12 cellular contexts compared by ENCODE assay signal in genomic region chr17:35569405-35569804, GRCh38. TPM values are rescaled to one million over a fixed set of nuclear protein-coding genes. Genes with fewer than 3 reads are reported as not detected.
DNase-seq lines count a peak whose midpoint lies in the region; ATAC-seq, FAIRE-seq and TF ChIP-seq lines count a peak whose summit lies in the region.
"Had no signal": no experiment of that assay in that cellular context is flagged by ENCODE, and none has a peak within 500 bp of the region (broad histone marks: within the 10 kb centered on the region; RNA-seq: fewer than 3 reads in every experiment).

No MANE protein-coding gene starts in this region.

- H3K4me2 ChIP-seq in PC-9 (peak overlapping the region; percentile 91), endothelial cell of umbilical vein (ENCODE audit: insufficient read depth, low read length) (peak overlapping the region; percentile 94), smooth muscle cell (peak overlapping the region; percentile 93)

- TF ChIP-seq CTCF in PC-9 (conservative IDR thresholded peaks at IDR 0.05) (no peak), endothelial cell of umbilical vein (IDR thresholded peaks at IDR 0.05; ENCODE audit: extremely low read depth in 1 of 2, insufficient read depth in 1 of 2, low read depth in 1 of 2, low read length in 2 of 2) (no peak), smooth muscle cell (IDR thresholded peaks at IDR 0.05; ENCODE audit: borderline replicate concordance, insufficient read depth, poor library complexity, severe bottlenecking) (no peak)

- peaks cover 28% of the 10 kb centered on the region for H3K4me1 Mint-ChIP-seq in activated T-cell treated with anti-CD3 and anti-CD28 coated beads, Interleukin-2, amount 50 U/mL, for 4 hours (ENCODE audit: low read depth)

- no peaks in the 10 kb centered on the region for H3K27me3 Mint-ChIP-seq in activated T-cell treated with anti-CD3 and anti-CD28 coated beads, Interleukin-2, amount 50 U/mL, for 4 hours (ENCODE audit: low read depth)

- no peak for ATAC-seq in activated T-cell treated with anti-CD3 and anti-CD28 coated beads, Interleukin-2, amount 50 U/mL, for 4 hours
- ATAC-seq in HG03521 (IDR thresholded peaks at IDR 0.05; ENCODE audit: unreplicated experiment) = no peak

- peak overlapping the region; percentile 72; the same call in 1 of the 2 replicates for H3K4me3 ChIP-seq in PC-9
- H3K4me3 ChIP-seq in endothelial cell of umbilical vein (replicated peaks in 1 of 3; ENCODE audit: insufficient read depth in 1 of 3, low read depth in 1 of 3, low read length in 3 of 3) = peak overlapping the region in 1 of 3 experiments; percentile 94
- H3K4me3 ChIP-seq in smooth muscle cell = no peak overlapping the region

- no peak overlapping the region for H3K9ac ChIP-seq in endothelial cell of umbilical vein (replicated peaks; ENCODE audit: extremely low read depth, insufficient read depth, low read length)
- H3K9ac ChIP-seq in smooth muscle cell (ENCODE audit: low read depth) = no peak overlapping the region

- dilution Hi-C loops in endothelial cell of umbilical vein (cut with MboI; ENCODE audit: extremely low pct_ligation_motif_present, low sequenced_read_pairs) = no loop called here

- no peak overlapping the region for H3K27ac ChIP-seq in PC-9
- no peak overlapping the region for H3K27ac ChIP-seq in endothelial cell of umbilical vein (ENCODE audit: insufficient read depth, low read depth, low read length)
- no peak overlapping the region for H3K27ac ChIP-seq in smooth muscle cell (ENCODE audit: low read depth)
- H3K27ac ChIP-seq: dorsolateral prefrontal cortex had no signal

- H3K36me3 ChIP-seq in PC-9 (ENCODE audit: low read depth) = no peaks in the 10 kb centered on the region
- H3K36me3 ChIP-seq in endothelial cell of umbilical vein (ENCODE audit: control insufficient read depth in 2 of 2, extremely low read depth in 1 of 2, insufficient read depth in 2 of 2, low read length in 2 of 2) = peaks cover under 1 to 2% of the 10 kb centered on the region in 2 experiments
- H3K36me3 ChIP-seq in smooth muscle cell (ENCODE audit: low read depth) = no peaks in the 10 kb centered on the region

- POLR2A ChIA-PET in PC-9 (lab: Charles Lee; ENCODE audit: unreplicated experiment) = no interaction called here
- POLR2A ChIA-PET in endothelial cell of umbilical vein (lab: Charles Lee) = no interaction called here

- peaks cover 10% of the 10 kb centered on the region for H3K4me1 ChIP-seq in PC-9 (replicated peaks; ENCODE audit: insufficient read depth)
- peaks cover 10% of the 10 kb centered on the region for H3K4me1 ChIP-seq in endothelial cell of umbilical vein (ENCODE audit: control insufficient read depth, extremely low read depth, insufficient read depth, low read length)
- peaks cover 14% of the 10 kb centered on the region for H3K4me1 ChIP-seq in smooth muscle cell (ENCODE audit: low read depth)

- intact Hi-C loops in PC-9 (cut with micrococcal nuclease; ENCODE audit: unreplicated experiment) = no loop called here
- intact Hi-C loops in endothelial cell of umbilical vein (cut with micrococcal nuclease) = no loop called here

- H3K9me2 ChIP-seq in PC-9 (ENCODE audit: insufficient read depth) = no peaks in the 10 kb centered on the region

- H3K79me2 ChIP-seq in PC-9 (ENCODE audit: low read depth) (peaks cover 34% of the 10 kb centered on the region), endothelial cell of umbilical vein (ENCODE audit: control insufficient read depth, insufficient read depth, low read length) (peaks cover 30% of the 10 kb centered on the region), smooth muscle cell (ENCODE audit: low read depth) (peaks cover 39% of the 10 kb centered on the region)

- no peak for DNase-seq in activated T-cell treated with anti-CD3 and anti-CD28 coated beads, Interleukin-2, amount 50 U/mL, for 4 hours
- DNase-seq in activated T-cell treated with anti-CD3 and anti-CD28 coated beads, Interleukin-2, amount 50 U/mL, for 1 hour = no peak
- DNase-seq in PC-9 (no peak), endothelial cell of umbilical vein (ENCODE audit: low read depth, low spot score) (no peak), smooth muscle cell (lab: John Stamatoyannopoulos, UW; ENCODE audit: unreplicated experiment) (no peak), NCI-H1092 treated with DMSO at 0.1 percent for 48 hours (lab: John Stamatoyannopoulos, UW) (no peak), DMS153 treated with DMSO at 0.1 percent for 48 hours (lab: John Stamatoyannopoulos, UW; ENCODE audit: unreplicated experiment) (no peak)
- DNase-seq: dorsolateral prefrontal cortex, hippocampal formation, NCI-H446 treated with DMSO at 0.1 percent for 48 hours had no signal

- TF ChIP-seq POLR2A in endothelial cell of umbilical vein (IDR thresholded peaks at IDR 0.05; ENCODE audit: low read depth, low read length) = no peak

- H3K9me3 Mint-ChIP-seq in activated T-cell treated with anti-CD3 and anti-CD28 coated beads, Interleukin-2, amount 50 U/mL, for 4 hours = no peaks in the 10 kb centered on the region

- H3K9me1 ChIP-seq in endothelial cell of umbilical vein (replicated peaks; ENCODE audit: control insufficient read depth, extremely low read depth, insufficient read depth, low read length) = no peaks in the 10 kb centered on the region

- H3F3A ChIP-seq in PC-9 (ENCODE audit: insufficient read depth, low read depth) (peaks cover 12% of the 10 kb centered on the region; the same call in 1 of the 2 replicates), smooth muscle cell (ENCODE audit: low read depth) (peaks cover 7% of the 10 kb centered on the region)

- peak overlapping the region; percentile 95 for H3K4me3 Mint-ChIP-seq in activated T-cell treated with anti-CD3 and anti-CD28 coated beads, Interleukin-2, amount 50 U/mL, for 4 hours

- H3K27me3 ChIP-seq in PC-9 (ENCODE audit: insufficient read depth, low read depth) (peaks cover 8% of the 10 kb centered on the region; the same call in 1 of the 2 replicates), endothelial cell of umbilical vein (ENCODE audit: control insufficient read depth in 2 of 2, insufficient read depth in 2 of 2, low read length in 2 of 2) (peaks cover 4 to 7% of the 10 kb centered on the region in 2 experiments), smooth muscle cell (ENCODE audit: low read depth) (peaks cover 21% of the 10 kb centered on the region)
- H3K27me3 ChIP-seq: dorsolateral prefrontal cortex had no signal

- H4K20me1 ChIP-seq in PC-9 (ENCODE audit: insufficient read depth) (no peaks in the 10 kb centered on the region; the same call in 1 of the 2 replicates), endothelial cell of umbilical vein (replicated peaks; ENCODE audit: control insufficient read depth, extremely low read depth, insufficient read depth, low read length) (no peaks in the 10 kb centered on the region), smooth muscle cell (ENCODE audit: low read depth) (no peaks in the 10 kb centered on the region)

- H3K9me3 ChIP-seq in PC-9 (ENCODE audit: insufficient read depth, low read depth) (no peaks in the 10 kb centered on the region), endothelial cell of umbilical vein (replicated peaks; ENCODE audit: control insufficient read depth, insufficient read depth, low read length) (no peaks in the 10 kb centered on the region), smooth muscle cell (replicated peaks; ENCODE audit: low read depth) (no peaks in the 10 kb centered on the region)

- 93% methylated on average over 2 of the region's 2 CpGs for whole genome bisulfite sequencing in smooth muscle cell (ENCODE audit: low lambda C conversion rate)

- CTCF ChIA-PET in PC-9 (lab: Charles Lee) = no interaction called here
- CTCF ChIA-PET in endothelial cell of umbilical vein (lab: Charles Lee) = no interaction called here

- BruUV-seq in PC-9 (replicated peaks; lab: Mats Ljungman, UMichigan) = no TSS peak
- no TSS peak for BruUV-seq in endothelial cell of umbilical vein (replicated peaks; lab: Mats Ljungman, UMichigan)

- H2AFZ ChIP-seq in PC-9 (no peak overlapping the region), endothelial cell of umbilical vein (ENCODE audit: low read depth, low read length) (no peak overlapping the region), smooth muscle cell (ENCODE audit: low read depth) (no peak overlapping the region)

- H3K36me3 Mint-ChIP-seq in activated T-cell treated with anti-CD3 and anti-CD28 coated beads, Interleukin-2, amount 50 U/mL, for 4 hours (ENCODE audit: insufficient read depth) = peaks cover 3% of the 10 kb centered on the region

- no peak for FAIRE-seq in endothelial cell of umbilical vein (lab: Jason Lieb, UNC)

RNA-seq across cellular contexts. Expression of gene SLFN14, which starts 8.8 kb away (rescaled TPM):
- total RNA-seq in activated T-cell treated with anti-CD3 and anti-CD28 coated beads, Interleukin-2, amount 50 U/mL, for 4 hours = not detected
- not detected in 2 replicates for total RNA-seq in PC-9 (2021)
- not detected in 2 replicates for total RNA-seq in endothelial cell of umbilical vein
- not detected in 2 replicates for polyA plus RNA-seq in endothelial cell of umbilical vein
- polyA plus RNA-seq in endothelial cell of umbilical vein (2011; cell fraction: cytosol; rRNA removed) = not detected in 2 replicates
- polyA plus RNA-seq in endothelial cell of umbilical vein (2011; cell fraction: nucleus; rRNA removed) = not detected in 2 replicates
- polyA plus RNA-seq in endothelial cell of umbilical vein (2012) = not detected in 2 replicates
- 0.15 TPM in 1 of 2 replicates, not detected in the other for polyA minus RNA-seq in endothelial cell of umbilical vein
- polyA minus RNA-seq in endothelial cell of umbilical vein (2011; cell fraction: cytosol; rRNA and poly(A)+ RNA removed) = not detected
- not detected in 2 replicates for polyA minus RNA-seq in endothelial cell of umbilical vein (2011; cell fraction: nucleus; rRNA and poly(A)+ RNA removed)
- total RNA-seq in smooth muscle cell = not detected in 2 replicates
- not detected in 2 replicates for polyA plus RNA-seq in smooth muscle cell
- total RNA-seq: ureter had no signal

RNA-seq across cellular contexts. Expression of gene PEX12, which starts 9.0 kb away (rescaled TPM):
- 1 to 10 TPM; 6.6 to 9.6 (median 9.0) TPM for total RNA-seq in activated T-cell treated with anti-CD3 and anti-CD28 coated beads, Interleukin-2, amount 50 U/mL, for 4 hours
- total RNA-seq in PC-9 (2021) = 4.7 and 5.8 TPM in 2 replicates
- 2.8 and 3.4 TPM in 2 replicates for total RNA-seq in endothelial cell of umbilical vein
- 4.5 and 5.7 TPM in 2 replicates for polyA plus RNA-seq in endothelial cell of umbilical vein
- polyA plus RNA-seq in endothelial cell of umbilical vein (2011; cell fraction: cytosol; rRNA removed) = 2.9 and 3.2 TPM in 2 replicates
- 1.8 and 2.0 TPM in 2 replicates for polyA plus RNA-seq in endothelial cell of umbilical vein (2011; cell fraction: nucleus; rRNA removed)
- polyA plus RNA-seq in endothelial cell of umbilical vein (2012) = 4.4 and 4.6 TPM in 2 replicates
- 6.3 and 7.3 TPM in 2 replicates for polyA minus RNA-seq in endothelial cell of umbilical vein
- polyA minus RNA-seq in endothelial cell of umbilical vein (2011; cell fraction: cytosol; rRNA and poly(A)+ RNA removed) = 4.9 TPM
- 1.8 and 2.7 TPM in 2 replicates for polyA minus RNA-seq in endothelial cell of umbilical vein (2011; cell fraction: nucleus; rRNA and poly(A)+ RNA removed)
- total RNA-seq in smooth muscle cell = 8.6 and 10.2 TPM in 2 replicates
- polyA plus RNA-seq in smooth muscle cell = 2.8 and 3.5 TPM in 2 replicates

RNA-seq across cellular contexts. Expression of gene AP2B1, which starts 17.7 kb away (rescaled TPM):
- total RNA-seq in activated T-cell treated with anti-CD3 and anti-CD28 coated beads, Interleukin-2, amount 50 U/mL, for 4 hours = 100 to 1,000 TPM; 119 to 129 (median 126) TPM
- total RNA-seq in PC-9 (2021) (153 and 186 TPM in 2 replicates), endothelial cell of umbilical vein (198 and 200 TPM in 2 replicates), smooth muscle cell (92.3 and 94.6 TPM in 2 replicates)
- polyA plus RNA-seq in endothelial cell of umbilical vein (105 and 106 TPM in 2 replicates), smooth muscle cell (45.0 and 58.5 TPM in 2 replicates)
- polyA plus RNA-seq in endothelial cell of umbilical vein (2011; cell fraction: cytosol; rRNA removed) = 125 and 134 TPM in 2 replicates
- 119 and 141 TPM in 2 replicates for polyA plus RNA-seq in endothelial cell of umbilical vein (2011; cell fraction: nucleus; rRNA removed)
- polyA plus RNA-seq in endothelial cell of umbilical vein (2012) = 215 and 237 TPM in 2 replicates
- 249 and 258 TPM in 2 replicates for polyA minus RNA-seq in endothelial cell of umbilical vein
- polyA minus RNA-seq in endothelial cell of umbilical vein (2011; cell fraction: cytosol; rRNA and poly(A)+ RNA removed) = 97.6 TPM
- polyA minus RNA-seq in endothelial cell of umbilical vein (2011; cell fraction: nucleus; rRNA and poly(A)+ RNA removed) = 99.9 and 135 TPM in 2 replicates

RNA-seq across cellular contexts. Expression of gene SLFN12L, which starts 31.9 kb away (rescaled TPM):
- total RNA-seq in activated T-cell treated with anti-CD3 and anti-CD28 coated beads, Interleukin-2, amount 50 U/mL, for 4 hours = 10 to 100 TPM in 1 of 3 donors, 1 to 10 TPM in 2; 9.0 to 15.1 (median 9.1) TPM
- not detected in 2 replicates for total RNA-seq in PC-9 (2021)
- total RNA-seq in endothelial cell of umbilical vein = not detected in 2 replicates
- polyA plus RNA-seq in endothelial cell of umbilical vein = not detected in 2 replicates
- not detected in 2 replicates for polyA plus RNA-seq in endothelial cell of umbilical vein (2011; cell fraction: cytosol; rRNA removed)
- polyA plus RNA-seq in endothelial cell of umbilical vein (2011; cell fraction: nucleus; rRNA removed) = not detected in 2 replicates
- not detected in 2 replicates for polyA plus RNA-seq in endothelial cell of umbilical vein (2012)
- polyA minus RNA-seq in endothelial cell of umbilical vein = 0.12 TPM in 1 of 2 replicates, not detected in the other
- polyA minus RNA-seq in endothelial cell of umbilical vein (2011; cell fraction: cytosol; rRNA and poly(A)+ RNA removed) = not detected
- not detected in 2 replicates for polyA minus RNA-seq in endothelial cell of umbilical vein (2011; cell fraction: nucleus; rRNA and poly(A)+ RNA removed)
- not detected in 2 replicates for total RNA-seq in smooth muscle cell
- polyA plus RNA-seq in smooth muscle cell = not detected in 2 replicates
